In genomic region chr11:76321820-76322524, GRCh38 we compare ENCODE assay signal across 19 cellular contexts. TPM values are rescaled to one million over a fixed set of nuclear protein-coding genes. Genes with fewer than 3 reads are reported as not detected.
DNase-seq lines count a peak whose midpoint lies in the region; ATAC-seq, FAIRE-seq and TF ChIP-seq lines count a peak whose summit lies in the region.
"Had no signal": no experiment of that assay in that cellular context is flagged by ENCODE, and none has a peak within 500 bp of the region (broad histone marks: within the 10 kb centered on the region; RNA-seq: fewer than 3 reads in every experiment).

No MANE protein-coding gene starts in this region.

- intact Hi-C loops in heart right ventricle (cut with DNase I) (loop anchor here in 5 of 10 donors (5.0 to 10.0 kb wide), 5 partner anchors 115 to 777 kb away; partner anchors contain the start of gene WNT11 (in 1 of the 5)), left ventricle myocardium superior (cut with micrococcal nuclease) (no loop called here), endothelial cell of umbilical vein (cut with micrococcal nuclease) (no loop called here), upper lobe of right lung (cut with DNase I) (no loop called here)

- H3K27me3 Mint-ChIP-seq in mesothelial cell of epicardium (ENCODE audit: low read depth): peaks cover 38% of the 10 kb centered on the region

- no peak overlapping the region for H3K27ac ChIP-seq in heart right ventricle
- H3K27ac ChIP-seq in endothelial cell of umbilical vein (ENCODE audit: insufficient read depth, low read depth, low read length): no peak overlapping the region
- no peak overlapping the region for H3K27ac ChIP-seq in upper lobe of right lung

- peak overlapping the region; percentile 53 for H3K4me3 Mint-ChIP-seq in mesothelial cell of epicardium
- H3K4me3 Mint-ChIP-seq: stimulated activated naive CD8-positive, alpha-beta T cell treated with anti-CD3 and anti-CD28 coated beads, Interleukin-15, amount 100 ng/mL, for 72 hours had no signal

- WGBS in heart right ventricle, 2 donors: 17 to 18% methylated on average over 51 to 59 of the region's 59 CpGs

- FAIRE-seq in endothelial cell of umbilical vein (lab: Jason Lieb, UNC): no peak
- FAIRE-seq: bronchial epithelial cell, frontal cortex, GM18507 had no signal

- H3K4me2 ChIP-seq in endothelial cell of umbilical vein (ENCODE audit: insufficient read depth, low read length): no peak overlapping the region

- CTCF ChIA-PET in endothelial cell of umbilical vein (lab: Charles Lee): interaction anchor here (1.2 to 19.5 kb wide), 4 partner anchors 112 to 190 kb away, joined by 3 to 321 read pairs (median 5); partner anchors contain the start of gene WNT11

- H3K9ac ChIP-seq in endothelial cell of umbilical vein (replicated peaks; ENCODE audit: extremely low read depth, insufficient read depth, low read length): no peak overlapping the region

- no peak overlapping the region for H2AFZ ChIP-seq in endothelial cell of umbilical vein (ENCODE audit: low read depth, low read length)

- H3K36me3 Mint-ChIP-seq in mesothelial cell of epicardium: no peaks in the 10 kb centered on the region

- H3K4me1 ChIP-seq in heart right ventricle (peaks cover 0 to 19% (median 13%) of the 10 kb centered on the region in 9 donors), endothelial cell of umbilical vein (ENCODE audit: control insufficient read depth, extremely low read depth, insufficient read depth, low read length) (no peaks in the 10 kb centered on the region), upper lobe of right lung (no peaks in the 10 kb centered on the region)

- peaks cover 7% of the 10 kb centered on the region for H3K4me1 Mint-ChIP-seq in mesothelial cell of epicardium
- H3K4me1 Mint-ChIP-seq: stimulated activated naive CD8-positive, alpha-beta T cell treated with anti-CD3 and anti-CD28 coated beads, Interleukin-15, amount 100 ng/mL, for 72 hours had no signal

- ATAC-seq in heart right ventricle (no peak), left ventricle myocardium superior (no peak), upper lobe of right lung (peak; percentile 21), HG02970 (IDR thresholded peaks at IDR 0.05; ENCODE audit: low FRiP score, unreplicated experiment) (no peak)
- ATAC-seq: Panc1; stimulated activated naive CD8-positive, alpha-beta T cell treated with anti-CD3 and anti-CD28 coated beads, Interleukin-15, amount 100 ng/mL, for 72 hours had no signal

- H3K9me3 Mint-ChIP-seq in mesothelial cell of epicardium: no peaks in the 10 kb centered on the region
- H3K9me3 Mint-ChIP-seq: stimulated activated naive CD8-positive, alpha-beta T cell treated with anti-CD3 and anti-CD28 coated beads, Interleukin-15, amount 100 ng/mL, for 72 hours had no signal

- H3K9me3 ChIP-seq in heart right ventricle (no peaks in the 10 kb centered on the region), endothelial cell of umbilical vein (replicated peaks; ENCODE audit: control insufficient read depth, insufficient read depth, low read length) (no peaks in the 10 kb centered on the region), upper lobe of right lung (no peaks in the 10 kb centered on the region)

- peaks cover 0 to 32% (median 19%) of the 10 kb centered on the region in 7 donors for H3K27me3 ChIP-seq in heart right ventricle
- H3K27me3 ChIP-seq in endothelial cell of umbilical vein (ENCODE audit: control insufficient read depth in 2 of 2, insufficient read depth in 2 of 2, low read length in 2 of 2): peaks cover 16 to 25% of the 10 kb centered on the region in 2 experiments
- peaks cover 5% of the 10 kb centered on the region for H3K27me3 ChIP-seq in upper lobe of right lung

- H3K36me3 ChIP-seq in heart right ventricle (no peaks in the 10 kb centered on the region), endothelial cell of umbilical vein (ENCODE audit: control insufficient read depth in 2 of 2, extremely low read depth in 1 of 2, insufficient read depth in 2 of 2, low read length in 2 of 2) (no peaks in the 10 kb centered on the region), upper lobe of right lung (no peaks in the 10 kb centered on the region)

- TF ChIP-seq CTCF in heart right ventricle (IDR thresholded peaks at IDR 0.05) (no peak), endothelial cell of umbilical vein (IDR thresholded peaks at IDR 0.05; ENCODE audit: extremely low read depth in 1 of 2, insufficient read depth in 1 of 2, low read depth in 1 of 2, low read length in 2 of 2) (no peak), mesothelial cell of epicardium (IDR thresholded peaks at IDR 0.05; ENCODE audit: unreplicated experiment) (no peak), upper lobe of right lung (IDR thresholded peaks at IDR 0.05) (no peak)

- dilution Hi-C loops in endothelial cell of umbilical vein (cut with MboI; ENCODE audit: extremely low pct_ligation_motif_present, low sequenced_read_pairs): no loop called here

- POLR2A ChIA-PET in endothelial cell of umbilical vein (lab: Charles Lee): no interaction called here

- H3K27ac Mint-ChIP-seq in mesothelial cell of epicardium: no peak overlapping the region
- H3K27ac Mint-ChIP-seq: stimulated activated naive CD8-positive, alpha-beta T cell treated with anti-CD3 and anti-CD28 coated beads, Interleukin-15, amount 100 ng/mL, for 72 hours had no signal

- H3K79me2 ChIP-seq in endothelial cell of umbilical vein (ENCODE audit: control insufficient read depth, insufficient read depth, low read length): no peaks in the 10 kb centered on the region

- no peaks in the 10 kb centered on the region for H3K9me1 ChIP-seq in endothelial cell of umbilical vein (replicated peaks; ENCODE audit: control insufficient read depth, extremely low read depth, insufficient read depth, low read length)

- TF ChIP-seq POLR2A in endothelial cell of umbilical vein (IDR thresholded peaks at IDR 0.05; ENCODE audit: low read depth, low read length): no peak

- H3K4me3 ChIP-seq in heart right ventricle: peak overlapping the region in 9 of 10 donors; percentile 5 to 46 (median 31)
- H3K4me3 ChIP-seq in endothelial cell of umbilical vein (replicated peaks in 1 of 3; ENCODE audit: insufficient read depth in 1 of 3, low read depth in 1 of 3, low read length in 3 of 3): no peak overlapping the region
- peak overlapping the region; percentile 39 for H3K4me3 ChIP-seq in upper lobe of right lung
- H3K4me3 ChIP-seq: lung had no signal

- DNase-seq in heart right ventricle (no peak), left ventricle myocardium superior (no peak), endothelial cell of umbilical vein (ENCODE audit: low read depth, low spot score) (no peak), mesothelial cell of epicardium (ENCODE audit: low spot score in 2 of 2, unreplicated experiment in 2 of 2) (no peak), upper lobe of right lung (no peak), HuH-7.5 (ENCODE audit: low spot score) (no peak)
- no peak for DNase-seq in activated CD4-positive, alpha-beta T cell treated with anti-CD3 and anti-CD28 coated beads, Interleukin-2, amount 50 U/mL, for 48 hours
- DNase-seq: activated CD4-positive, CD25-positive, alpha-beta regulatory T cell; activated naive CD4-positive, alpha-beta T cell treated with anti-CD3 and anti-CD28 coated beads, Interleukin-2, amount 50 U/mL, for 16 hours; Calu3; NCI-H1105 treated with DMSO at 0.1 percent for 48 hours; NCI-H524 treated with DMSO at 0.1 percent for 48 hours; stimulated activated naive CD8-positive, alpha-beta T cell treated with anti-CD3 and anti-CD28 coated beads, Interleukin-15, amount 100 ng/mL, for 72 hours had no signal

- H4K20me1 ChIP-seq in endothelial cell of umbilical vein (replicated peaks; ENCODE audit: control insufficient read depth, extremely low read depth, insufficient read depth, low read length): no peaks in the 10 kb centered on the region

- no TSS peak for BruUV-seq in endothelial cell of umbilical vein (replicated peaks; lab: Mats Ljungman, UMichigan)

TF ChIP-seq in endothelial cell of umbilical vein, 7 proteins besides CTCF, POLR2A, EP300 and RAD21:
- TF ChIP-seq EZH2 (IDR thresholded peaks at IDR 0.05; ENCODE audit: borderline replicate concordance, low read depth, low read length, severe bottlenecking): peak; percentile 55
- no peak for TF ChIP-seq GATA2 (IDR thresholded peaks at IDR 0.05; ENCODE audit: insufficient read depth, insufficient read length, low read depth, low read length)

RNA-seq across cellular contexts. Expression of gene THAP12, which starts 59.0 kb away (rescaled TPM):
- total RNA-seq in heart right ventricle (10 to 100 TPM; 18.1 to 25.8 (median 22.4) TPM), left ventricle myocardium superior (19.0 TPM), endothelial cell of umbilical vein (32.3 and 36.7 TPM in 2 replicates), mesothelial cell of epicardium (58.4 to 61.7 TPM (median 60.3 TPM) in 3 replicates), upper lobe of right lung (36.8 TPM)
- polyA plus RNA-seq in heart right ventricle (10 to 100 TPM; 11.2 to 12.8 TPM), endothelial cell of umbilical vein (10.0 and 12.2 TPM in 2 replicates)
- polyA plus RNA-seq in endothelial cell of umbilical vein (2011; cell fraction: cytosol; rRNA removed): 18.3 and 19.8 TPM in 2 replicates
- 12.5 and 20.0 TPM in 2 replicates for polyA plus RNA-seq in endothelial cell of umbilical vein (2011; cell fraction: nucleus; rRNA removed)
- 29.8 and 42.9 TPM in 2 replicates for polyA plus RNA-seq in endothelial cell of umbilical vein (2012)
- 14.5 and 15.6 TPM in 2 replicates for polyA minus RNA-seq in endothelial cell of umbilical vein
- 22.9 TPM for polyA minus RNA-seq in endothelial cell of umbilical vein (2011; cell fraction: cytosol; rRNA and poly(A)+ RNA removed)
- 13.0 and 19.6 TPM in 2 replicates for polyA minus RNA-seq in endothelial cell of umbilical vein (2011; cell fraction: nucleus; rRNA and poly(A)+ RNA removed)

RNA-seq across cellular contexts. Expression of gene GVQW3, which starts 59.2 kb away (rescaled TPM):
- 1 to 10 TPM in 9 of 10 donors, under 1 TPM in 1; 0.93 to 2.7 (median 1.8) TPM for total RNA-seq in heart right ventricle
- under 1 TPM; 0.37 to 0.41 TPM for polyA plus RNA-seq in heart right ventricle
- total RNA-seq in left ventricle myocardium superior: 2.3 TPM
- total RNA-seq in endothelial cell of umbilical vein: 0.99 and 2.8 TPM in 2 replicates
- polyA plus RNA-seq in endothelial cell of umbilical vein: 0.97 and 1.0 TPM in 2 replicates
- 0.63 and 0.79 TPM in 2 replicates for polyA plus RNA-seq in endothelial cell of umbilical vein (2011; cell fraction: cytosol; rRNA removed)
- polyA plus RNA-seq in endothelial cell of umbilical vein (2011; cell fraction: nucleus; rRNA removed): 3.4 and 4.0 TPM in 2 replicates
- 0.95 and 1.6 TPM in 2 replicates for polyA plus RNA-seq in endothelial cell of umbilical vein (2012)
- 1.8 and 2.4 TPM in 2 replicates for polyA minus RNA-seq in endothelial cell of umbilical vein
- 1.2 TPM for polyA minus RNA-seq in endothelial cell of umbilical vein (2011; cell fraction: cytosol; rRNA and poly(A)+ RNA removed)
- polyA minus RNA-seq in endothelial cell of umbilical vein (2011; cell fraction: nucleus; rRNA and poly(A)+ RNA removed): 1.7 and 2.7 TPM in 2 replicates
- 10.0 to 11.4 TPM (median 11.2 TPM) in 3 replicates for total RNA-seq in mesothelial cell of epicardium
- total RNA-seq in upper lobe of right lung: 2.0 TPM

Comparison
In these comparisons a context has a peak if more than half of its experiments do, and no peak if none do; other contexts are left out.
1. H3K4me3 ChIP-seq: peak in heart right ventricle (9 of 10) and upper lobe of right lung (single experiment); none in endothelial cell of umbilical vein (0 of 3).